Comparison of ENCODE assay signal across 12 cellular contexts in genomic region chr11:26827567-26828037, GRCh38.
A peak's percentile ranks its signal among the peaks of the same experiment; 100 is the strongest.
DNase-seq lines count a peak whose midpoint lies in the region; ATAC-seq and TF ChIP-seq lines count a peak whose summit lies in the region.
"Had no signal": no experiment of that assay in that cellular context is flagged by ENCODE, and none has a peak within 500 bp of the region (broad histone marks: within the 10 kb centered on the region; RNA-seq: fewer than 3 reads in every experiment).

No MANE protein-coding gene starts in this region.

- H3K4me1 Mint-ChIP-seq in type B pancreatic cell (ENCODE audit: unreplicated experiment), result peaks cover 10% of the 10 kb centered on the region
- H3K4me1 Mint-ChIP-seq: activated CD4-positive, alpha-beta T cell treated with anti-CD3 and anti-CD28 coated beads, Interleukin-2, amount 10 ng/mL, durations not matched to agents 7 days and 5 days had no signal

- TF ChIP-seq CTCF in epithelial cell of proximal tubule (conservative IDR thresholded peaks at IDR 0.05; ENCODE audit: low read depth, low read length), result no peak
- TF ChIP-seq CTCF in type B pancreatic cell (conservative IDR thresholded peaks at IDR 0.05), result no peak

- H3K4me3 ChIP-seq in epithelial cell of proximal tubule (ENCODE audit: low read depth, low read length), result no peak overlapping the region
- H3K4me3 ChIP-seq: Peyer's patch had no signal

- H3K27me3 Mint-ChIP-seq in type B pancreatic cell, result no peaks in the 10 kb centered on the region
- H3K27me3 Mint-ChIP-seq: activated CD4-positive, alpha-beta T cell treated with anti-CD3 and anti-CD28 coated beads, Interleukin-2, amount 10 ng/mL, durations not matched to agents 7 days and 5 days had no signal

- peaks cover 7% of the 10 kb centered on the region for H3K36me3 Mint-ChIP-seq in type B pancreatic cell

- ATAC-seq in HG03432 (IDR thresholded peaks at IDR 0.05; ENCODE audit: unreplicated experiment), result peak; percentile 54
- peak; percentile 23 for ATAC-seq in left lobe of liver
- ATAC-seq: sciatic nerve had no signal

- H3K27ac Mint-ChIP-seq in type B pancreatic cell, result peak overlapping the region; percentile 55
- H3K27ac Mint-ChIP-seq: activated CD4-positive, alpha-beta T cell treated with anti-CD3 and anti-CD28 coated beads, Interleukin-2, amount 10 ng/mL, durations not matched to agents 7 days and 5 days had no signal

- H3K4me3 Mint-ChIP-seq in type B pancreatic cell, result no peak overlapping the region
- H3K4me3 Mint-ChIP-seq: activated CD4-positive, alpha-beta T cell treated with anti-CD3 and anti-CD28 coated beads, Interleukin-2, amount 10 ng/mL, durations not matched to agents 7 days and 5 days had no signal

- DNase-seq in epithelial cell of proximal tubule (ENCODE audit: low read depth) (peak; percentile 77), left lobe of liver (ENCODE audit: low spot score) (no peak), type B pancreatic cell (ENCODE audit: extremely low spot score, unreplicated experiment) (no peak), T-helper 2 cell (no peak), amniotic stem cell (lab: John Stamatoyannopoulos, UW) (no peak), NCI-H2196 treated with DMSO at 0.1 percent for 48 hours (lab: John Stamatoyannopoulos, UW; ENCODE audit: unreplicated experiment) (no peak)
- DNase-seq: activated CD4-positive, alpha-beta T cell treated with anti-CD3 and anti-CD28 coated beads, Interleukin-2, amount 10 ng/mL, durations not matched to agents 7 days and 5 days; NCI-H1436; NCI-H446 treated with DMSO at 0.1 percent for 48 hours; Peyer's patch had no signal

- H3K9me3 Mint-ChIP-seq in type B pancreatic cell, result peaks cover 21% of the 10 kb centered on the region
